Comparison of ENCODE assay signal across 12 cellular contexts in the genomic region with DNA sequence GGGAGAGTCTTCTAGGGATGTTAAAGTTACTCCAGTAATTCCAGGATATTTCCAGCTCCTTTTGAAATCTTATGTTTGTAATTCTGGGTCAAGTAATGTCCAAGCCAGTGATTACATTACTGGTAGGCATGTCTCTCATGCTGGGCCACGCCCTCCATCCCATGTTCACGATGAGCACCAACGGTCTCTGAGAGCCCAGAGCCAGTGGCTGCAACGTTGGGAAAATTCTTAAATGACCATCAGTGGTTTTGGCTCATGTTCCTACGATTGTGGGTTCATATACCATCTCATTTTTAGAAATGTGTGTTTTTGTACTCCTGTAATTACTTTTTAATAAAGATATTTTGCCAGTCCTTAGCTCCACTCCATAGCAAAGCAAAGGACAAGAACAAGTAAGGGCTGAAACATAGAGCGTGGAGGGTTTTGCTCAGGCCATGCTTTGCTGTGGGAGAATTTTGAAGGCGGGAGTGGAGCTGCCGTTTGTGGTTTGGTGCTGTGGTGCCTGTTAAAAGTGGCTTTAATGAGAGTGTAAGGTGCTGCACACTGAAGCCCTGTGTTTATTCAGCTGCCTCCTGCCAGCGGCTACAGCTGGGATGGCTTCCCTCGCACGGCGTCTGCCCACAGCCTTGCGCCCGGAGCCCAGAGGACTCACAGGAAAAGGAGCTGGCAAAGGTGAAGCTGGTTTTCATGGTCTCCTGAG. TPM values are rescaled to one million over a fixed set of nuclear protein-coding genes. Genes with fewer than 3 reads are reported as not detected.
DNase-seq lines count a peak whose midpoint lies in the region; ATAC-seq, FAIRE-seq and TF ChIP-seq lines count a peak whose summit lies in the region.
"Had no signal": no experiment of that assay in that cellular context is flagged by ENCODE, and none has a peak within 500 bp of the region (broad histone marks: within the 10 kb centered on the region; RNA-seq: fewer than 3 reads in every experiment).

No MANE protein-coding gene starts in this region.

- 88% methylated on average over 14 of the region's 14 CpGs for WGBS in A549 (ENCODE audit: missing lambda C conversion rate)

- peaks cover 34% of the 10 kb centered on the region for H3K4me1 ChIP-seq in A549

- no peak for TF ChIP-seq RAD21 in A549 (conservative IDR thresholded peaks at IDR 0.05 in 1 of 2, IDR thresholded peaks at IDR 0.05 in 1 of 2)

- ATAC-seq in A549: no peak
- ATAC-seq: activated T-cell treated with anti-CD3 and anti-CD28 coated beads, Interleukin-2, amount 50 U/mL, for 4 hours had no signal

- H3K4me2 ChIP-seq in A549: peak overlapping the region; percentile 64

- TF ChIP-seq POLR2A in A549 (IDR thresholded peaks at IDR 0.05; ENCODE audit: low read length) (no peak), GM12891 (IDR thresholded peaks at IDR 0.05; ENCODE audit: low read depth, low read length) (no peak)

- FAIRE-seq in A549 (lab: Jason Lieb, UNC) (no peak), D721Med (lab: Jason Lieb, UNC) (no peak), GM12891 (lab: Jason Lieb, UNC) (no peak)

- peaks cover 0 to 1% (median 0%) of the 10 kb centered on the region in 3 donors for H3K27me3 Mint-ChIP-seq in immature natural killer cell (ENCODE audit: low read depth in 3 of 3)

- DNase-seq in A549 (ENCODE audit: low read depth in 1 of 2, low spot score in 1 of 2): no peak
- peak; percentile 92 for DNase-seq in NCI-H1105 treated with DMSO at 0.1 percent for 48 hours (lab: John Stamatoyannopoulos, UW)
- no peak for DNase-seq in RWPE1 (ENCODE audit: low spot score)
- DNase-seq in immature natural killer cell: peak; percentile 19 to 30 (median 25)
- DNase-seq in C1 segment of cervical spinal cord (lab: John Stamatoyannopoulos, UW): no peak
- DNase-seq in midbrain (lab: John Stamatoyannopoulos, UW): no peak
- DNase-seq in D721Med (ENCODE audit: insufficient read length, low spot score): no peak
- DNase-seq in GM12891 (ENCODE audit: insufficient read length, low spot score): no peak
- DNase-seq: activated T-cell treated with anti-CD3 and anti-CD28 coated beads, Interleukin-2, amount 50 U/mL, for 4 hours; islet precursor cell; NCI-H1694 treated with DMSO at 0.1 percent for 48 hours had no signal

- POLR2A ChIA-PET in A549 (lab: Yijun Ruan, JAX): no interaction called here
- POLR2A ChIA-PET in RWPE1 (lab: Yijun Ruan, JAX; ENCODE audit: low non-redundant PET): no interaction called here

- H3K9me3 Mint-ChIP-seq in immature natural killer cell: no peaks in the 10 kb centered on the region
- H3K9me3 Mint-ChIP-seq: activated T-cell treated with anti-CD3 and anti-CD28 coated beads, Interleukin-2, amount 50 U/mL, for 4 hours had no signal

- H3K9me3 ChIP-seq in A549: 0 out of 3 replicates have a peak, but pooled peaks cover 8% of the 10 kb centered on the region

- H3K4me3 Mint-ChIP-seq in immature natural killer cell: peak overlapping the region; percentile 53 to 73 (median 61)
- H3K4me3 Mint-ChIP-seq: activated T-cell treated with anti-CD3 and anti-CD28 coated beads, Interleukin-2, amount 50 U/mL, for 4 hours; stimulated activated effector memory CD8-positive, alpha-beta T cell treated with anti-CD3 and anti-CD28 coated beads, Interleukin-12 subunit alpha, Interleukin-12 subunit beta, amount 100 ng/mL, for 72 hours had no signal

- peak overlapping the region; percentile 25 to 79 (median 58) for H3K27ac Mint-ChIP-seq in immature natural killer cell
- H3K27ac Mint-ChIP-seq: stimulated activated effector memory CD8-positive, alpha-beta T cell treated with anti-CD3 and anti-CD28 coated beads, Interleukin-12 subunit alpha, Interleukin-12 subunit beta, amount 100 ng/mL, for 72 hours had no signal

- peaks cover 7 to 18% (median 8%) of the 10 kb centered on the region in 3 donors for H3K36me3 Mint-ChIP-seq in immature natural killer cell
- H3K36me3 Mint-ChIP-seq: stimulated activated effector memory CD8-positive, alpha-beta T cell treated with anti-CD3 and anti-CD28 coated beads, Interleukin-12 subunit alpha, Interleukin-12 subunit beta, amount 100 ng/mL, for 72 hours had no signal

- H3K27ac ChIP-seq in A549: peak overlapping the region; percentile 69 to 88; a peak in 5 of 6 replicates
- peak overlapping the region; percentile 88 for H3K27ac ChIP-seq in RWPE1

- H3K4me1 Mint-ChIP-seq in immature natural killer cell: peaks cover 36 to 56% of the 10 kb centered on the region in 2 donors
- H3K4me1 Mint-ChIP-seq: stimulated activated effector memory CD8-positive, alpha-beta T cell treated with anti-CD3 and anti-CD28 coated beads, Interleukin-12 subunit alpha, Interleukin-12 subunit beta, amount 100 ng/mL, for 72 hours had no signal

- no peak for TF ChIP-seq CTCF in A549 (IDR thresholded peaks at IDR 0.05)
- no peak for TF ChIP-seq CTCF in RWPE1 (conservative IDR thresholded peaks at IDR 0.05; ENCODE audit: low read depth)
- no peak for TF ChIP-seq CTCF in D721Med (IDR thresholded peaks at IDR 0.05; ENCODE audit: insufficient read depth, missing control alignments)

- CTCF ChIA-PET in A549 (lab: Yijun Ruan, JAX): interaction anchor here (0.9 to 1.4 kb wide), 5 partner anchors 28 to 103 kb away, joined by 3 to 4 read pairs (median 3); partner anchors contain the start of gene VANGL1
- CTCF ChIA-PET in RWPE1 (lab: Yijun Ruan, JAX): interaction anchor here (1.4 kb wide), 1 partner anchor 36 kb away, joined by 6 read pairs; no protein-coding TSS in a partner anchor

- no peak overlapping the region for H3K4me3 ChIP-seq in A549

- TF ChIP-seq EP300 in A549 (IDR thresholded peaks at IDR 0.05): no peak

TF ChIP-seq in A549, 52 proteins besides CTCF, POLR2A, EP300 and RAD21:
- no peak for TF ChIP-seq ATOH8 (CRISPR knock-in tag; IDR thresholded peaks at IDR 0.05; ENCODE audit: low read depth)
- TF ChIP-seq TP53 (CRISPR knock-in tag; IDR thresholded peaks at IDR 0.05): no peak
- no peak for TF ChIP-seq CEBPB (IDR thresholded peaks at IDR 0.05)
- TF ChIP-seq ZFP36 (IDR thresholded peaks at IDR 0.05; ENCODE audit: borderline replicate concordance, partially characterized antibody): no peak
- no peak for TF ChIP-seq MYC (IDR thresholded peaks at IDR 0.05; ENCODE audit: borderline replicate concordance, low read length)
- TF ChIP-seq FOXS1 (CRISPR knock-in tag; IDR thresholded peaks at IDR 0.05): no peak
TF ChIP-seq in A549: peak in this region for 0.

TF ChIP-seq in GM12891, 5 proteins besides CTCF, POLR2A, EP300 and RAD21:
- TF ChIP-seq PAX5 (IDR thresholded peaks at IDR 0.05; ENCODE audit: insufficient read depth, low read length, severe bottlenecking) (no peak), SPI1 (IDR thresholded peaks at IDR 0.05; ENCODE audit: low read depth, low read length) (no peak), POLR2AphosphoS5 (IDR thresholded peaks at IDR 0.05; ENCODE audit: low read depth, low read length) (no peak), POU2F2 (IDR thresholded peaks at IDR 0.05; ENCODE audit: low read depth, low read length) (no peak), TAF1 (IDR thresholded peaks at IDR 0.05; ENCODE audit: low read depth, low read length) (no peak)

RNA-seq across cellular contexts. Expression of gene VANGL1, which starts 28.9 kb away (rescaled TPM):
- 11.5 and 15.1 TPM in 2 replicates for polyA plus RNA-seq in A549 (2011; rRNA removed)
- 6.9 and 9.6 TPM in 2 replicates for polyA plus RNA-seq in A549 (2012; cell fraction: cytosol; rRNA removed)
- polyA plus RNA-seq in A549 (2012; cell fraction: nucleus; rRNA removed): 7.2 and 8.0 TPM in 2 replicates
- polyA plus RNA-seq in A549 (2017; fragmentation: RNase III; extraction: RNeasy Plus Mini Kit Qiagen cat#74134 plus additional on column Dnase treatment): 9.5 to 11.0 TPM (median 10.7 TPM) in 3 replicates
- 16.5 and 23.8 TPM in 2 replicates for polyA minus RNA-seq in A549 (2011; rRNA and poly(A)+ RNA removed)
- 10 to 100 TPM; 12.5 to 19.3 (median 14.9) TPM for polyA plus RNA-seq in immature natural killer cell
- 3.2 TPM for polyA plus RNA-seq in GM12891 (2012; ENCODE audit: low read depth, missing spikeins)

Comparison
In these comparisons a context has a peak if more than half of its experiments do, and no peak if none do; other contexts are left out.
1. DNase-seq: peak in NCI-H1105 treated with DMSO at 0.1 percent for 48 hours (single experiment) and immature natural killer cell (3 of 3); none in A549 (0 of 2), RWPE1 (single experiment), C1 segment of cervical spinal cord (0 of 14), midbrain (single experiment), D721Med (single experiment) and GM12891 (single experiment).